ENCODE assay signal across 18 cellular contexts in the genomic region with DNA sequence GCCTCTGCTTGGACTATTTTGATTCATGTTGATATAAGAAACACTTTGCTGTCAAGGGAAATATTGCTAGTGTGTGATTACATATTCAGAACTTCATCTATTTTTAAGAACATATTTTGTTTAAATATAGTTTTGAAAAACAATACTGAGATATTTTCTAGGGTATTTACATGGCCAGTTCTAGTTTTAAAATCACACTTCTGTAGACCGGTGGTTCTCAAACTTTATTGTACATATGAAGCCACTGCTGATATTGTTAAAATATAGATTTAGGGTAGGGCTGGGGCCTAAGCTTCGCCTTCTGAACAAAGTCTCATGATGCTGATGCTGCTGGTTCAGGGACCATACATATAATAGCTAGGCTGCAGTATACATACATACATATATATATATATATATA.
A peak's percentile ranks its signal among the peaks of the same experiment; 100 is the strongest.
DNase-seq lines count a peak whose midpoint lies in the region; ATAC-seq and TF ChIP-seq lines count a peak whose summit lies in the region.
"Had no signal": no experiment of that assay in that cellular context is flagged by ENCODE, and none has a peak within 500 bp of the region (broad histone marks: within the 10 kb centered on the region; RNA-seq: fewer than 3 reads in every experiment).

No MANE protein-coding gene starts in this region.

- H3K9me3 ChIP-seq in mucosa of descending colon: no peaks in the 10 kb centered on the region
- H3K9me3 ChIP-seq: breast epithelium, Caco-2 had no signal

- no peak overlapping the region for H3K9ac ChIP-seq in KMS-11

- no peaks in the 10 kb centered on the region for H3K79me2 ChIP-seq in KMS-11 (ENCODE audit: insufficient read depth, low read depth)

- DNase-seq in mucosa of descending colon (no peak), coronary artery (ENCODE audit: low spot score) (no peak), Ammon's horn (ENCODE audit: low spot score) (no peak)
- DNase-seq: activated CD4-positive, alpha-beta T cell treated with anti-CD3 and anti-CD28 coated beads, Interleukin-2, amount 10 ng/mL, durations not matched to agents 7 days and 5 days; activated naive CD4-positive, alpha-beta T cell treated with anti-CD3 and anti-CD28 coated beads, Interleukin-2, amount 10 ng/mL, durations not matched to agents 7 days and 5 days; Caco-2; dorsolateral prefrontal cortex; islet precursor cell; mammary epithelial cell; nephron progenitor cell had no signal

- H3K4me1 ChIP-seq in KMS-11 (ENCODE audit: low read depth, poor library complexity, severe bottlenecking) (peaks cover 64% of the 10 kb centered on the region), mucosa of descending colon (ENCODE audit: low read depth) (no peaks in the 10 kb centered on the region)
- H3K4me1 ChIP-seq: breast epithelium, Caco-2 had no signal

- TF ChIP-seq CTCF in KMS-11 (conservative IDR thresholded peaks at IDR 0.05; ENCODE audit: low read depth, low read length) (no peak), mucosa of descending colon (IDR thresholded peaks at IDR 0.05) (no peak), coronary artery (IDR thresholded peaks at IDR 0.05) (no peak)

- H2AFZ ChIP-seq in KMS-11 (ENCODE audit: low read depth): no peak overlapping the region

- H3K27ac ChIP-seq in KMS-11 (peak overlapping the region; percentile 45; the same call in 1 of the 2 replicates), coronary artery (no peak overlapping the region)
- H3K27ac ChIP-seq: breast epithelium, dorsolateral prefrontal cortex, SK-N-MC had no signal

- no peaks in the 10 kb centered on the region for H4K20me1 ChIP-seq in KMS-11 (ENCODE audit: insufficient read depth)

- intact Hi-C loops in mucosa of descending colon (cut with DNase I, micrococcal nuclease): no loop called here

- H3K36me3 ChIP-seq in KMS-11 (ENCODE audit: insufficient read depth) (no peaks in the 10 kb centered on the region), mucosa of descending colon (ENCODE audit: low read depth) (no peaks in the 10 kb centered on the region)
- H3K36me3 ChIP-seq: breast epithelium had no signal

- no peaks in the 10 kb centered on the region for H3K27me3 ChIP-seq in KMS-11 (ENCODE audit: insufficient read depth, low read depth)
- H3K27me3 ChIP-seq: breast epithelium, dorsolateral prefrontal cortex had no signal

- peak overlapping the region; percentile 18 for H3K4me2 ChIP-seq in KMS-11

- H3K4me3 ChIP-seq in KMS-11 (IDR thresholded peaks at IDR 0.05; ENCODE audit: insufficient read depth, low read depth, low read length) (no peak overlapping the region), mucosa of descending colon (no peak overlapping the region), coronary artery (no peak overlapping the region)
- H3K4me3 ChIP-seq: breast epithelium, dorsolateral prefrontal cortex, SK-N-MC had no signal

- peak; percentile 54 for ATAC-seq in GM18511 (IDR thresholded peaks at IDR 0.05; ENCODE audit: unreplicated experiment)
- ATAC-seq in GM19455 (IDR thresholded peaks at IDR 0.05; ENCODE audit: unreplicated experiment): peak; percentile 61
- peak; percentile 46 for ATAC-seq in HG02840 (IDR thresholded peaks at IDR 0.05; ENCODE audit: low FRiP score, unreplicated experiment)
- no peak for ATAC-seq in GM21423 (IDR thresholded peaks at IDR 0.05; ENCODE audit: unreplicated experiment)
- ATAC-seq in mucosa of descending colon: no peak
- ATAC-seq: esophagus mucosa had no signal

Comparison
In these comparisons a context has a peak if more than half of its experiments do, and no peak if none do; other contexts are left out.
1. ATAC-seq: peak in GM18511 (single experiment), GM19455 (single experiment) and HG02840 (single experiment); none in GM21423 (single experiment) and mucosa of descending colon (single experiment).